ENCODE assay signal across 8 cellular contexts in genomic region chr13:44989071-44989889, GRCh38. TPM values are rescaled to one million over a fixed set of nuclear protein-coding genes. Genes with fewer than 3 reads are reported as not detected.
A peak's percentile ranks its signal among the peaks of the same experiment; 100 is the strongest.
DNase-seq lines count a peak whose midpoint lies in the region; ATAC-seq and TF ChIP-seq lines count a peak whose summit lies in the region.

Gene GPALPP1, plus strand, starts transcription at chr13:44989538. Its CDS starts 117 bp downstream, at chr13:44989655.
Gene NUFIP1, minus strand, starts transcription at chr13:44989471. Its CDS starts 35 bp downstream, at chr13:44989436.

- H3K27me3 ChIP-seq in GM23248 (replicated peaks; ENCODE audit: insufficient read depth) = no peaks in the 10 kb centered on the region
- H3K27me3 ChIP-seq in Karpas-422 (ENCODE audit: low read length) = no peaks in the 10 kb centered on the region

- H3K4me1 Mint-ChIP-seq in activated T-helper 17 cell treated with anti-CD3 and anti-CD28 coated beads, Interleukin-2, amount 50 U/mL, for 72 hours = peaks cover 41% of the 10 kb centered on the region
- H3K4me1 Mint-ChIP-seq in natural killer cell = peaks cover 51 to 62% of the 10 kb centered on the region in 2 donors

- H3K9me3 ChIP-seq in GM23248 (ENCODE audit: low read depth) (no peaks in the 10 kb centered on the region), Karpas-422 (ENCODE audit: low read length) (no peaks in the 10 kb centered on the region)

- H3K9ac ChIP-seq in GM23248 (peak within 1 kb of the TSS; percentile 98), Karpas-422 (ENCODE audit: low read length) (peak within 1 kb of the TSS; percentile 85)

- peak; percentile 99 for ATAC-seq in activated T-helper 17 cell treated with anti-CD3 and anti-CD28 coated beads, Interleukin-2, amount 50 U/mL, for 72 hours (replicated peaks)
- peak; percentile 95 to 97 (median 97) for ATAC-seq in natural killer cell

- H2AFZ ChIP-seq in GM23248 (peak within 1 kb of the TSS; percentile 96), Karpas-422 (ENCODE audit: low read length) (peak within 1 kb of the TSS; percentile 83; the same call in 1 of the 2 replicates)

- peak; percentile 90 for DNase-seq in Daoy (ENCODE audit: low read depth)
- DNase-seq in GM23248 = peak; percentile 98
- DNase-seq in Karpas-422 = peak; percentile 97
- peak; percentile 90 for DNase-seq in RPMI7951 (ENCODE audit: low read depth)
- peak; percentile 96 for DNase-seq in fibroblast of pulmonary artery (ENCODE audit: low read depth)
- peak; percentile 89 for DNase-seq in natural killer cell
- peak; percentile 80 to 92 (median 87) for DNase-seq in stimulated activated naive CD4-positive, alpha-beta T cell (lab: John Stamatoyannopoulos, UW)

- intact Hi-C loops in natural killer cell (cut with micrococcal nuclease) = loop anchor here (1.0 kb wide), 1 partner anchor 71 kb away; no protein-coding TSS in a partner anchor

- H4K20me1 ChIP-seq in GM23248 (ENCODE audit: insufficient read depth) (no peaks in the 10 kb centered on the region), Karpas-422 (ENCODE audit: insufficient read depth, low read depth, low read length) (no peaks in the 10 kb centered on the region; the same call in 1 of the 2 replicates)

- H3K79me2 ChIP-seq in GM23248 (ENCODE audit: insufficient read depth) = peaks cover 99% of the 10 kb centered on the region
- peaks cover 91% of the 10 kb centered on the region for H3K79me2 ChIP-seq in Karpas-422 (ENCODE audit: low read length)

- peaks cover 19% of the 10 kb centered on the region for H3K4me1 ChIP-seq in GM23248 (ENCODE audit: insufficient read depth)
- peaks cover 31% of the 10 kb centered on the region for H3K4me1 ChIP-seq in Karpas-422 (ENCODE audit: low read length)

- TF ChIP-seq CTCF in fibroblast of pulmonary artery (IDR thresholded peaks at IDR 0.05; ENCODE audit: low read length, missing control alignments) (peak; percentile 4), natural killer cell (IDR thresholded peaks at IDR 0.05) (no peak)

- H3K36me3 Mint-ChIP-seq in activated T-helper 17 cell treated with anti-CD3 and anti-CD28 coated beads, Interleukin-2, amount 50 U/mL, for 72 hours (ENCODE audit: low read depth) = peaks cover 35% of the 10 kb centered on the region
- no peaks in the 10 kb centered on the region for H3K36me3 Mint-ChIP-seq in natural killer cell

- H3K36me3 ChIP-seq in GM23248 (ENCODE audit: low read depth) (no peaks in the 10 kb centered on the region), Karpas-422 (ENCODE audit: insufficient read depth, low read length) (peaks cover 9% of the 10 kb centered on the region; the same call in 1 of the 2 replicates)

- H3F3A ChIP-seq in GM23248 (ENCODE audit: insufficient read depth) = no peaks in the 10 kb centered on the region

- H3K27ac ChIP-seq in GM23248 (peak within 1 kb of the TSS; percentile 90), Karpas-422 (ENCODE audit: low read length) (no peak within 1 kb of the TSS)

- H3K4me3 ChIP-seq in GM23248 (peak within 1 kb of the TSS; percentile 98), Karpas-422 (ENCODE audit: low read length) (peak within 1 kb of the TSS; percentile 91), fibroblast of pulmonary artery (replicated peaks; ENCODE audit: low read depth, low read length) (peak within 1 kb of the TSS; percentile 97)

- peak within 1 kb of the TSS; percentile 98 for H3K4me3 Mint-ChIP-seq in activated T-helper 17 cell treated with anti-CD3 and anti-CD28 coated beads, Interleukin-2, amount 50 U/mL, for 72 hours
- peak within 1 kb of the TSS; percentile 99 for H3K4me3 Mint-ChIP-seq in natural killer cell

- no peaks in the 10 kb centered on the region for H3K9me3 Mint-ChIP-seq in activated T-helper 17 cell treated with anti-CD3 and anti-CD28 coated beads, Interleukin-2, amount 50 U/mL, for 72 hours
- H3K9me3 Mint-ChIP-seq in natural killer cell = no peaks in the 10 kb centered on the region

- H3K27ac Mint-ChIP-seq in activated T-helper 17 cell treated with anti-CD3 and anti-CD28 coated beads, Interleukin-2, amount 50 U/mL, for 72 hours = peak within 1 kb of the TSS; percentile 98
- H3K27ac Mint-ChIP-seq in natural killer cell = peak within 1 kb of the TSS; percentile 96 to 97

- H3K27me3 Mint-ChIP-seq in activated T-helper 17 cell treated with anti-CD3 and anti-CD28 coated beads, Interleukin-2, amount 50 U/mL, for 72 hours = no peaks in the 10 kb centered on the region
- no peaks in the 10 kb centered on the region for H3K27me3 Mint-ChIP-seq in natural killer cell (ENCODE audit: low read depth in 2 of 2)

- H3K9me2 ChIP-seq in GM23248 (ENCODE audit: insufficient read depth) (no peaks in the 10 kb centered on the region), Karpas-422 (replicated peaks; ENCODE audit: insufficient read depth, low read length) (no peaks in the 10 kb centered on the region)

- H3K4me2 ChIP-seq in GM23248 (ENCODE audit: unreplicated experiment) (peak within 1 kb of the TSS; percentile 99), Karpas-422 (ENCODE audit: low read depth, low read length, poor library complexity, severe bottlenecking) (peak within 1 kb of the TSS; percentile 94)

- in situ Hi-C loops in GM23248 (cut with MboI) = no loop called here

- WGBS in GM23248 (ENCODE audit: low coverage in 1 of 2, low lambda C conversion rate in 2 of 2, missing lambda C conversion rate in 2 of 2), 2 experiments = 0 to 1% methylated on average over 60 to 65 of the region's 66 CpGs

RNA-seq across cellular contexts. Expression of gene GPALPP1, which starts in this region (rescaled TPM):
- total RNA-seq in Daoy (2014; rRNA removed; shearing (Covaris generic)) = 19.9 and 25.0 TPM in 2 replicates
- total RNA-seq in GM23248 (2014; rRNA removed; shearing (Covaris generic)) = 22.8 and 29.2 TPM in 2 replicates
- 18.5 and 21.2 TPM in 2 replicates for polyA plus RNA-seq in GM23248 (2016; fragmentation: Nextera tagmentation; extraction: Ambion mirVana)
- total RNA-seq in Karpas-422 (2014; rRNA removed; shearing (Covaris generic); ENCODE audit: low replicate concordance) = 23.8 and 36.2 TPM in 2 replicates
- 16.9 and 18.7 TPM in 2 replicates for total RNA-seq in RPMI7951 (2014; rRNA removed; shearing (Covaris generic))
- 10 to 100 TPM; 20.9 to 26.0 TPM for total RNA-seq in activated T-helper 17 cell treated with anti-CD3 and anti-CD28 coated beads, Interleukin-2, amount 50 U/mL, for 72 hours
- 10 to 100 TPM; 32.4 to 36.6 (median 36.0) TPM for total RNA-seq in natural killer cell

RNA-seq across cellular contexts. Expression of gene NUFIP1, which starts in this region (rescaled TPM):
- 3.6 and 6.0 TPM in 2 replicates for total RNA-seq in Daoy (2014; rRNA removed; shearing (Covaris generic))
- total RNA-seq in GM23248 (2014; rRNA removed; shearing (Covaris generic)) = 1.0 and 1.3 TPM in 2 replicates
- 5.5 TPM in 2 replicates for polyA plus RNA-seq in GM23248 (2016; fragmentation: Nextera tagmentation; extraction: Ambion mirVana)
- 3.8 and 7.3 TPM in 2 replicates for total RNA-seq in Karpas-422 (2014; rRNA removed; shearing (Covaris generic); ENCODE audit: low replicate concordance)
- total RNA-seq in RPMI7951 (2014; rRNA removed; shearing (Covaris generic)) = 4.8 TPM in 2 replicates
- 1 to 10 TPM; 4.8 to 8.4 TPM for total RNA-seq in activated T-helper 17 cell treated with anti-CD3 and anti-CD28 coated beads, Interleukin-2, amount 50 U/mL, for 72 hours
- 1 to 10 TPM; 4.1 to 6.2 (median 4.4) TPM for total RNA-seq in natural killer cell
